8 cellular contexts compared by ENCODE assay signal in genomic region chr4:69170233-69171134, GRCh38. TPM values are rescaled to one million over a fixed set of nuclear protein-coding genes. Genes with fewer than 3 reads are reported as not detected.
A peak's percentile ranks its signal among the peaks of the same experiment; 100 is the strongest.
DNase-seq lines count a peak whose midpoint lies in the region; ATAC-seq and TF ChIP-seq lines count a peak whose summit lies in the region.
"Not testable (repeated sequence)": the region's sequence is repeated elsewhere in the genome, so short reads cannot be mapped to it uniquely, and the experiment has no call there.

No MANE protein-coding gene starts in this region.

- H3K4me3 ChIP-seq in GM12865 (ENCODE audit: low read depth, low read length); epithelial cell of proximal tubule (ENCODE audit: low read depth, low read length); upper lobe of right lung: not testable (repeated sequence)

- ATAC-seq in GM21737 (IDR thresholded peaks at IDR 0.05; ENCODE audit: unreplicated experiment), result peak; percentile 57
- peak; percentile 72 for ATAC-seq in upper lobe of right lung

- H3K27me3 ChIP-seq in upper lobe of right lung, result not testable (repeated sequence)

- H3K27me3 Mint-ChIP-seq in activated CD4-positive, alpha-beta T cell treated with anti-CD3 and anti-CD28 coated beads, Interleukin-2, amount 10 ng/mL, durations not matched to agents 24 days and 14 days, result not testable (repeated sequence)

- H3K27ac ChIP-seq in upper lobe of right lung, result not testable (repeated sequence)

- intact Hi-C loops in activated CD4-positive, alpha-beta T cell treated with anti-CD3 and anti-CD28 coated beads, Interleukin-2, amount 10 ng/mL, durations not matched to agents 24 days and 14 days (cut with micrococcal nuclease), result loop anchor here (2.0 kb wide), 1 partner anchor 672 kb away; no protein-coding TSS in a partner anchor
- intact Hi-C loops in upper lobe of right lung (cut with DNase I), result not testable (repeated sequence)

- H3K36me3 ChIP-seq in upper lobe of right lung, result not testable (repeated sequence)

- H3K4me1 ChIP-seq in upper lobe of right lung, result not testable (repeated sequence)

- not testable (repeated sequence) for H3K36me3 Mint-ChIP-seq in activated CD4-positive, alpha-beta T cell treated with anti-CD3 and anti-CD28 coated beads, Interleukin-2, amount 10 ng/mL, durations not matched to agents 24 days and 14 days (ENCODE audit: low read depth)

- DNase-seq in GM12865 (ENCODE audit: low read depth), result peak; percentile 53
- peak; percentile 44 for DNase-seq in HK-2 (ENCODE audit: unreplicated experiment)
- DNase-seq in NCI-H526 (lab: John Stamatoyannopoulos, UW), result peak; percentile 42 to 67
- peak; percentile 75 for DNase-seq in activated CD4-positive, alpha-beta T cell treated with anti-CD3 and anti-CD28 coated beads, Interleukin-2, amount 10 ng/mL, durations not matched to agents 24 days and 14 days
- not testable (repeated sequence) for DNase-seq in epithelial cell of proximal tubule (ENCODE audit: low read depth); upper lobe of right lung
- peak; percentile 51 for DNase-seq in medulla oblongata (ENCODE audit: extremely low spot score)

- H3K4me1 Mint-ChIP-seq in activated CD4-positive, alpha-beta T cell treated with anti-CD3 and anti-CD28 coated beads, Interleukin-2, amount 10 ng/mL, durations not matched to agents 24 days and 14 days, result not testable (repeated sequence)

- H3K27ac Mint-ChIP-seq in activated CD4-positive, alpha-beta T cell treated with anti-CD3 and anti-CD28 coated beads, Interleukin-2, amount 10 ng/mL, durations not matched to agents 24 days and 14 days, result not testable (repeated sequence)

- H3K9me3 Mint-ChIP-seq in activated CD4-positive, alpha-beta T cell treated with anti-CD3 and anti-CD28 coated beads, Interleukin-2, amount 10 ng/mL, durations not matched to agents 24 days and 14 days, result not testable (repeated sequence)

- not testable (repeated sequence) for H3K4me3 Mint-ChIP-seq in activated CD4-positive, alpha-beta T cell treated with anti-CD3 and anti-CD28 coated beads, Interleukin-2, amount 10 ng/mL, durations not matched to agents 24 days and 14 days

- TF ChIP-seq CTCF in GM12865 (IDR thresholded peaks at IDR 0.05; ENCODE audit: insufficient read depth, low read depth, low read length, missing control alignments), result peak; percentile 46
- peak; percentile 65 for TF ChIP-seq CTCF in epithelial cell of proximal tubule (conservative IDR thresholded peaks at IDR 0.05; ENCODE audit: low read depth, low read length)
- peak; percentile 54 for TF ChIP-seq CTCF in upper lobe of right lung (IDR thresholded peaks at IDR 0.05)

- H3K9me3 ChIP-seq in upper lobe of right lung, result not testable (repeated sequence)

RNA-seq across cellular contexts. Expression of gene UGT2B11, which starts 44.1 kb away (rescaled TPM):
- not detected in 2 replicates for total RNA-seq in activated CD4-positive, alpha-beta T cell treated with anti-CD3 and anti-CD28 coated beads, Interleukin-2, amount 10 ng/mL, durations not matched to agents 24 days and 14 days
- total RNA-seq in epithelial cell of proximal tubule, result not detected in 2 replicates
- total RNA-seq in upper lobe of right lung, result not detected
